ENCODE assay signal across 8 cellular contexts in the genomic region with DNA sequence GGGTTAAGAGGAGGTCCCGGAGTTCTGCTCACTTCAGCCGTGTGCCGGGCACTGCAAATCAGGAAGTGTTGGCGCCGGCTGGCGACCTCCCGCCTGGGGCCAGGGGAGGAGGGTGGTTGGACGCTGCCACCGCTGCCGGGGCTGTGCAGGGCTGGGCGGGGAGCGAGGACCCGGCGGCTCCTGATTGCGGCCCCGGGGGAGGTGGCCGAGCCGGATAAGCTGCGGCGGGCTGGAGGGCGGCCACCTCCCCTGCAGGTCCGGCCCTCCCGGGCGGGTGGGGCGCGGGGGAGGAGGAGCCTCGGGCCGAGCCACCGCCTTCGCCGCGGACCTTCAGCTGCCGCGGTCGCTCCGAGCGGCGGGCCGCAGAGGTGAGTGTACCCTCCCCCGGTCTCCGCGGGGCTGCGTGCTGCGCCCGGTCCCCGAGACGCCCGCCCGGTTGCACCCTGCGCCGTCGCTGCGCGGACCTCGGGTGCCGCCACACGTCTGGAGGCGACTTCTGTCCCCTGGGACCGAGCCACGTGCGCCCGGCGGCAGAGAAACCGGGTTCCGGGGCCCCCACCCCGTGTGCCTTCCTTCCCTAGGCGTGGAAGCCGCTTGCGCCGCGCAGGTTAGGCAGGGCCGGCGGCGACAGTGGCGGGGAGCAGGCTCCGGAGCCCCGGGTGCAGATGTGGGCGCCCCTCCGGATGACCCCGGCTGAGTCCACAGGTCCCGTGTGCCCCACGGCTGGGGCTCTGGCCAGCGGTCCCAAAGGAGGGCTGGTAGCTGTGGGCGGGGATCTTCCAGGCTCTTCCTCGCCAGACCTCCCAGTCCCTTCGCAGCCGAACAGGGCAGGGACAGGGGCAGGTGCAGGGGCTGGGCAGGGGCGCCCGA. TPM values are rescaled to one million over a fixed set of nuclear protein-coding genes. Genes with fewer than 3 reads are reported as not detected.
A peak's percentile ranks its signal among the peaks of the same experiment; 100 is the strongest.
DNase-seq lines count a peak whose midpoint lies in the region; TF ChIP-seq lines count a peak whose summit lies in the region.

A gene with protein sequence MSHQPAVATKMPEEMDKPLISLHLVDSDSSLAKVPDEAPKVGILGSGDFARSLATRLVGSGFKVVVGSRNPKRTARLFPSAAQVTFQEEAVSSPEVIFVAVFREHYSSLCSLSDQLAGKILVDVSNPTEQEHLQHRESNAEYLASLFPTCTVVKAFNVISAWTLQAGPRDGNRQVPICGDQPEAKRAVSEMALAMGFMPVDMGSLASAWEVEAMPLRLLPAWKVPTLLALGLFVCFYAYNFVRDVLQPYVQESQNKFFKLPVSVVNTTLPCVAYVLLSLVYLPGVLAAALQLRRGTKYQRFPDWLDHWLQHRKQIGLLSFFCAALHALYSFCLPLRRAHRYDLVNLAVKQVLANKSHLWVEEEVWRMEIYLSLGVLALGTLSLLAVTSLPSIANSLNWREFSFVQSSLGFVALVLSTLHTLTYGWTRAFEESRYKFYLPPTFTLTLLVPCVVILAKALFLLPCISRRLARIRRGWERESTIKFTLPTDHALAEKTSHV (plus strand): TSS at position 314 of the 870 bp plus-strand sequence. CDS start 7,179 bp downstream, outside the sequence.

- H3K9me2 ChIP-seq in Karpas-422 (replicated peaks; ENCODE audit: insufficient read depth, low read length) = no peaks in the 10 kb centered on the region

- no peak within 1 kb of the TSS for H3T11ph ChIP-seq in H9 (ENCODE audit: low read length)

- no peak within 1 kb of the TSS for H4K5ac ChIP-seq in H9 (ENCODE audit: insufficient read length, low read depth, low read length)

- H4K8ac ChIP-seq in H9 (replicated peaks; ENCODE audit: insufficient read length, low read depth, low read length) = no peak within 1 kb of the TSS

- CTCF ChIA-PET in GM10248 (lab: Yijun Ruan, JAX) = interaction anchor here (0.9 to 1.8 kb wide), 3 partner anchors 11 to 67 kb away, joined by 4 to 6 read pairs (median 4); no protein-coding TSS in a partner anchor

- peak within 1 kb of the TSS; percentile 57 to 75 for H3K4me3 Mint-ChIP-seq in H9

- H2BK12ac ChIP-seq in H9 (ENCODE audit: insufficient read length, low read depth, low read length) = no peak within 1 kb of the TSS

- no peak within 1 kb of the TSS for H3K4ac ChIP-seq in H9 (ENCODE audit: low read depth, low read length)

- H3K9me3 ChIP-seq in H9 (ENCODE audit: control insufficient read depth, low read depth, low read length) (no peaks in the 10 kb centered on the region), Karpas-422 (ENCODE audit: low read length) (no peaks in the 10 kb centered on the region), muscle layer of duodenum (ENCODE audit: control insufficient read depth in 1 of 2, low read length in 2 of 2) (no peaks in the 10 kb centered on the region)

- H3K4me2 ChIP-seq in H9 (ENCODE audit: insufficient read depth, insufficient read length, low read length) (peak within 1 kb of the TSS; percentile 57), Karpas-422 (ENCODE audit: low read depth, low read length, poor library complexity, severe bottlenecking) (peak within 1 kb of the TSS; percentile 26)

- peaks cover 43 to 46% of the 10 kb centered on the region in 2 experiments for H3K4me1 Mint-ChIP-seq in H9

- H3K23me2 ChIP-seq in H9 (ENCODE audit: insufficient read length, low read depth, low read length, poor library complexity, severe bottlenecking) = peaks cover 10% of the 10 kb centered on the region

- no peak within 1 kb of the TSS for H2BK5ac ChIP-seq in H9 (ENCODE audit: insufficient read length, low read length)

- no peak within 1 kb of the TSS for H2AFZ ChIP-seq in H9 (ENCODE audit: low read length)
- H2AFZ ChIP-seq in Karpas-422 (ENCODE audit: low read length) = no peak within 1 kb of the TSS

- no peak within 1 kb of the TSS for H3K56ac ChIP-seq in H9 (ENCODE audit: insufficient read length, low read depth, low read length)

- H3K4me3 ChIP-seq in Karpas-422 (ENCODE audit: low read length) (no peak within 1 kb of the TSS), muscle layer of duodenum (ENCODE audit: low read depth in 1 of 2, low read length in 2 of 2) (peak within 1 kb of the TSS; percentile 52 to 76)

- POLR2A ChIA-PET in GM10248 (lab: Yijun Ruan, JAX) = no interaction called here

- no peak within 1 kb of the TSS for H3K27ac ChIP-seq in H9 (ENCODE audit: insufficient read length, low read depth, low read length)
- H3K27ac ChIP-seq in Karpas-422 (ENCODE audit: low read length) = no peak within 1 kb of the TSS
- H3K27ac ChIP-seq in muscle layer of duodenum (ENCODE audit: low read length) = no peak within 1 kb of the TSS

- H3K9ac ChIP-seq in H9 (ENCODE audit: extremely low read depth, insufficient read length, low read length) (no peak within 1 kb of the TSS), Karpas-422 (ENCODE audit: low read length) (no peak within 1 kb of the TSS)

- no peak within 1 kb of the TSS; the same call in 1 of the 2 replicates for H3K14ac ChIP-seq in H9 (ENCODE audit: insufficient read depth, low read length)

- TF ChIP-seq CTCF in GM10248 (IDR thresholded peaks at IDR 0.05; ENCODE audit: control extremely low read depth, extremely low read depth, low read depth, missing control alignments) (no peak), H9 (conservative IDR thresholded peaks at IDR 0.05) (no peak)

- H3K27ac Mint-ChIP-seq in H9 = no peak within 1 kb of the TSS; a peak in 1 of 7 replicates

- no peak within 1 kb of the TSS for H2BK20ac ChIP-seq in H9 (ENCODE audit: low read depth, low read length, poor library complexity, severe bottlenecking)

- no peak within 1 kb of the TSS for H2BK120ac ChIP-seq in H9 (ENCODE audit: low read depth, low read length, poor library complexity, severe bottlenecking)

- no peaks in the 10 kb centered on the region for H3K9me3 Mint-ChIP-seq in H9

- H3K4me1 ChIP-seq in H9 (ENCODE audit: insufficient read depth, low read length) = peaks cover 9% of the 10 kb centered on the region
- H3K4me1 ChIP-seq in Karpas-422 (ENCODE audit: low read length) = peaks cover 2% of the 10 kb centered on the region; the same call in 1 of the 2 replicates
- H3K4me1 ChIP-seq in muscle layer of duodenum (ENCODE audit: control insufficient read depth in 1 of 2, insufficient read depth in 2 of 2, low read length in 2 of 2) = peaks cover 5 to 15% of the 10 kb centered on the region in 2 donors

- no peaks in the 10 kb centered on the region for H3K79me1 ChIP-seq in H9 (ENCODE audit: insufficient read depth, low read depth, low read length, poor library complexity, severe bottlenecking)

- no peak within 1 kb of the TSS for H4K91ac ChIP-seq in H9 (ENCODE audit: insufficient read length, low read depth, low read length)

- no CpG with 5 or more reads among the region's 89 CpGs for WGBS in H9 (ENCODE audit: extremely low coverage, insufficient read length, low lambda C conversion rate)

- H3K79me2 ChIP-seq in H9 (ENCODE audit: insufficient read depth, low read length) = no peaks in the 10 kb centered on the region
- H3K79me2 ChIP-seq in Karpas-422 (ENCODE audit: low read length) = no peaks in the 10 kb centered on the region

- no peak within 1 kb of the TSS for H2AK5ac ChIP-seq in H9 (ENCODE audit: insufficient read length, low read length)

- H3K18ac ChIP-seq in H9 (ENCODE audit: insufficient read length, low read depth, low read length) = no peak within 1 kb of the TSS

- H4K20me1 ChIP-seq in H9 (ENCODE audit: control insufficient read depth, insufficient read depth, insufficient read length) = no peaks in the 10 kb centered on the region
- H4K20me1 ChIP-seq in Karpas-422 (ENCODE audit: insufficient read depth, low read depth, low read length) = no peaks in the 10 kb centered on the region

- no peaks in the 10 kb centered on the region for H3K36me3 ChIP-seq in Karpas-422 (ENCODE audit: insufficient read depth, low read length)
- no peaks in the 10 kb centered on the region for H3K36me3 ChIP-seq in muscle layer of duodenum (ENCODE audit: control insufficient read depth in 1 of 2, insufficient read depth in 2 of 2, low read length in 2 of 2)

- H3K27me3 ChIP-seq in H9 (ENCODE audit: insufficient read depth, low read length) (no peaks in the 10 kb centered on the region), Karpas-422 (ENCODE audit: low read length) (no peaks in the 10 kb centered on the region), muscle layer of duodenum (ENCODE audit: low read depth, low read length) (peaks cover 5% of the 10 kb centered on the region)

- no peak within 1 kb of the TSS; the same call in 1 of the 2 replicates for H2BK15ac ChIP-seq in H9 (ENCODE audit: low read depth, low read length)

- peaks cover 21% of the 10 kb centered on the region for H3K27me3 Mint-ChIP-seq in H9 (ENCODE audit: low read depth)

- DNase-seq in 8988T (peak; percentile 93), GM10248 (ENCODE audit: extremely low spot score) (peak; percentile 88), H9 (peak; percentile 90), Karpas-422 (no peak), SW480 (ENCODE audit: low spot score) (peak; percentile 72), fibroblast of gingiva (ENCODE audit: low read depth) (peak; percentile 69)
- DNase-seq in stimulated activated naive CD4-positive, alpha-beta T cell treated with Interleukin-2 at 50 U/mL for 16 hours (lab: John Stamatoyannopoulos, UW) = no peak

- H3K23ac ChIP-seq in H9 (ENCODE audit: insufficient read length, low read depth, low read length) = no peak within 1 kb of the TSS

- H3K36me3 Mint-ChIP-seq in H9 (ENCODE audit: insufficient read depth in 1 of 3, low read depth in 3 of 3) = peaks cover 0 to 5% (median 0%) of the 10 kb centered on the region in 3 experiments; a peak in 2 of 7 replicates

RNA-seq across cellular contexts. Expression of the gene that starts here (rescaled TPM):
- 15.4 and 15.9 TPM in 2 replicates for total RNA-seq in H9 (2021)
- total RNA-seq in Karpas-422 (2014; rRNA removed; shearing (Covaris generic); ENCODE audit: low replicate concordance) = not detected in 2 replicates

Comparison
In these comparisons a context has a peak if more than half of its experiments do, and no peak if none do; other contexts are left out.
1. RNA of the gene that starts here (total RNA-seq): 15.4 to 15.9 TPM in H9; not detected in Karpas-422; every median in the first group is over 10 times any median in the second.
2. DNase-seq: peak in 8988T (single experiment), GM10248 (single experiment), H9 (single experiment), SW480 (single experiment) and fibroblast of gingiva (single experiment); none in Karpas-422 (single experiment) and stimulated activated naive CD4-positive, alpha-beta T cell treated with Interleukin-2 at 50 U/mL for 16 hours (single experiment).